Comparison of ENCODE assay signal across 25 cellular contexts in genomic region chr4:165625281-165625680, GRCh38.
"Had no signal": no experiment of that assay in that cellular context is flagged by ENCODE, and none has a peak within 500 bp of the region (broad histone marks: within the 10 kb centered on the region; RNA-seq: fewer than 3 reads in every experiment).

No MANE protein-coding gene starts in this region.

- H3K4me3 ChIP-seq: coronary artery, dorsolateral prefrontal cortex, gastroesophageal sphincter, prostate gland, right lobe of liver, spleen, testis, tibial nerve, upper lobe of right lung, vagina had no signal

- ATAC-seq: gastroesophageal sphincter; left colon; naive thymus-derived CD4-positive, alpha-beta T cell; stimulated activated memory B cell treated with anti-CD40 and anti-IgM and Interleukin-4, amounts not matched to agents 10 μg/mL and 1 μg/mL and 100 μg/mL, for 72 hours; stimulated activated naive CD8-positive, alpha-beta T cell treated with anti-CD3 and anti-CD28 coated beads, Interleukin-15, amount 100 ng/mL, for 72 hours; upper lobe of right lung had no signal

- H3K27ac ChIP-seq: coronary artery, dorsolateral prefrontal cortex, gastroesophageal sphincter, parathyroid adenoma, prostate gland, right lobe of liver, spleen, testis, tibial nerve, upper lobe of right lung, vagina had no signal

- DNase-seq: dorsolateral prefrontal cortex; effector CD8-positive, alpha-beta T cell; erythroblast; glutamatergic neuron; immature natural killer cell; left colon; mesendoderm; naive thymus-derived CD4-positive, alpha-beta T cell; nephron progenitor cell; retina; right lobe of liver; spleen; stimulated activated CD4-positive, alpha-beta T cell treated with anti-CD3 and anti-CD28 coated beads, Interleukin-15, amount 100 ng/mL, for 24 hours; stimulated activated CD4-positive, alpha-beta T cell treated with anti-CD3 and anti-CD28 coated beads, Interleukin-1b, Interleukin-23, amount 100 ng/mL, for 48 hours; stimulated activated CD4-positive, alpha-beta T cell treated with anti-CD3 and anti-CD28 coated beads, Interleukin-4, amount 100 ng/mL, for 24 hours; stimulated activated naive CD8-positive, alpha-beta T cell treated with anti-CD3 and anti-CD28 coated beads, Interleukin-15, amount 100 ng/mL, for 72 hours; testis; upper lobe of right lung had no signal
